Comparison of ENCODE assay signal across 1 cellular context in the genomic region with DNA sequence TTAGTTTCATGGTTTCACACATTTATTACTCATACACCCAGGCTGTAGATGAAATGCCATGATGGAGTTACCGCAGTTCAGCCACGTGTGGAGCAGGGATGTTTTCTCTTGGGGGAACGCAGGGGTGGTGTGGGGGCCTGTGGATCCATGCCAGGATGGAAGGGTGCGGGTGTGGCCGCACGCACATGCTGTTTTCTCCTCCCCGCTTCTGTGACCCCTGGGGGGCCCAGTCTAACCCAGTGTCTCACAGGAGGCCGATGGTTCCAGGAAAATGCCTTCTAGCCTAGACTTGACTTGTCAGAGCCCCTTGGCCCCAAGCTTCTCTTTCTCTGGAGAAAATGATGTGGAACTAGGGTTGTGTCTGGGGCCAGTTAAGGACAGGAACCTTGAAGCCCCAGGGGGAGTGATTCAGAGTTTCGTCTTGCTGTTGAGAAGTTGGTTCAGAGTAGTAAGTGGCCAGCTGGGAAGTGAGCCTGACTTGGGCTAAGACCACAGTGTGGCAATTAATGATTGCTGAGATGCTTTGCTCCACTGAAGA.
TF ChIP-seq lines count a peak whose summit lies in the region.

No MANE protein-coding gene starts in this region.

TF ChIP-seq in K562, 482 proteins besides CTCF, POLR2A, EP300 and RAD21 (continued from another document and continues in another):
- TF ChIP-seq ZNF589 (CRISPR knock-in tag; IDR thresholded peaks at IDR 0.05; ENCODE audit: low read depth) (peak; percentile 85), BCOR (IDR thresholded peaks at IDR 0.05) (no peak), ZNF347 (CRISPR knock-in tag; IDR thresholded peaks at IDR 0.05; ENCODE audit: low read depth) (0 out of 2 replicates have a peak, but pooled peaks have one; percentile 21), SIN3A (IDR thresholded peaks at IDR 0.05; ENCODE audit: borderline replicate concordance in 2 of 2, control insufficient read depth in 1 of 2, low read depth in 2 of 2, low read length in 2 of 2) (no peak), ZNF584 (CRISPR knock-in tag; IDR thresholded peaks at IDR 0.05; ENCODE audit: low read depth) (no peak), STAT5B (CRISPR knock-in tag; IDR thresholded peaks at IDR 0.05) (no peak), RFX1 (IDR thresholded peaks at IDR 0.05) (no peak), NR1H2 (CRISPR knock-in tag; IDR thresholded peaks at IDR 0.05) (no peak), CBX5 (IDR thresholded peaks at IDR 0.05; ENCODE audit: borderline replicate concordance, low read depth) (no peak), GTF2F1 (IDR thresholded peaks at IDR 0.05; ENCODE audit: low read depth, low read length) (no peak), HNRNPK (IDR thresholded peaks at IDR 0.05; ENCODE audit: low read depth, low read length, poor library complexity, severe bottlenecking) (no peak), XRCC3 (IDR thresholded peaks at IDR 0.05) (no peak), ZNF232 (CRISPR knock-in tag; IDR thresholded peaks at IDR 0.05) (no peak), NR4A1 (CRISPR knock-in tag; IDR thresholded peaks at IDR 0.05) (0 out of 2 replicates have a peak, but pooled peaks have one; percentile 35), NR4A1 (tag; IDR thresholded peaks at IDR 0.05) (peak; percentile 97), HMG20A (CRISPR knock-in tag; conservative IDR thresholded peaks at IDR 0.05) (no peak), DACH1 (IDR thresholded peaks at IDR 0.05; ENCODE audit: partially characterized antibody) (no peak), L3MBTL2 (IDR thresholded peaks at IDR 0.05) (no peak), BCL6 (CRISPR knock-in tag; IDR thresholded peaks at IDR 0.05) (no peak), ZSCAN32 (CRISPR knock-in tag; IDR thresholded peaks at IDR 0.05) (no peak), CEBPG (CRISPR knock-in tag; IDR thresholded peaks at IDR 0.05) (no peak), CEBPG (tag; conservative IDR thresholded peaks at IDR 0.05 in 1 of 2, IDR thresholded peaks at IDR 0.05 in 1 of 2) (no peak), MAFG (tag; conservative IDR thresholded peaks at IDR 0.05) (no peak), CREM (IDR thresholded peaks at IDR 0.05; ENCODE audit: low read depth) (no peak), ZNF699 (CRISPR knock-in tag; IDR thresholded peaks at IDR 0.05; ENCODE audit: insufficient replicate concordance) (no peak), EZH2 (IDR thresholded peaks at IDR 0.05; ENCODE audit: borderline replicate concordance, low read depth, low read length) (no peak), TEAD1 (CRISPR knock-in tag; IDR thresholded peaks at IDR 0.05) (no peak), ZNF76 (CRISPR knock-in tag; IDR thresholded peaks at IDR 0.05; ENCODE audit: borderline replicate concordance) (peak; percentile 77; the same call in 1 of the 2 replicates), SNRNP70 (optimal IDR thresholded peaks at IDR 0.05; ENCODE audit: low read depth, low read length) (no peak)
- TF ChIP-seq, protein P1, sequence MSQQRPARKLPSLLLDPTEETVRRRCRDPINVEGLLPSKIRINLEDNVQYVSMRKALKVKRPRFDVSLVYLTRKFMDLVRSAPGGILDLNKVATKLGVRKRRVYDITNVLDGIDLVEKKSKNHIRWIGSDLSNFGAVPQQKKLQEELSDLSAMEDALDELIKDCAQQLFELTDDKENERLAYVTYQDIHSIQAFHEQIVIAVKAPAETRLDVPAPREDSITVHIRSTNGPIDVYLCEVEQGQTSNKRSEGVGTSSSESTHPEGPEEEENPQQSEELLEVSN (IDR thresholded peaks at IDR 0.05; ENCODE audit: borderline replicate concordance in 1 of 2, extremely low read depth in 1 of 2, insufficient read depth in 1 of 2, insufficient read length in 1 of 2, low read depth in 1 of 2, low read length in 1 of 2, poor library complexity in 1 of 2, severe bottlenecking in 1 of 2): no peak
- TF ChIP-seq, protein P2, sequence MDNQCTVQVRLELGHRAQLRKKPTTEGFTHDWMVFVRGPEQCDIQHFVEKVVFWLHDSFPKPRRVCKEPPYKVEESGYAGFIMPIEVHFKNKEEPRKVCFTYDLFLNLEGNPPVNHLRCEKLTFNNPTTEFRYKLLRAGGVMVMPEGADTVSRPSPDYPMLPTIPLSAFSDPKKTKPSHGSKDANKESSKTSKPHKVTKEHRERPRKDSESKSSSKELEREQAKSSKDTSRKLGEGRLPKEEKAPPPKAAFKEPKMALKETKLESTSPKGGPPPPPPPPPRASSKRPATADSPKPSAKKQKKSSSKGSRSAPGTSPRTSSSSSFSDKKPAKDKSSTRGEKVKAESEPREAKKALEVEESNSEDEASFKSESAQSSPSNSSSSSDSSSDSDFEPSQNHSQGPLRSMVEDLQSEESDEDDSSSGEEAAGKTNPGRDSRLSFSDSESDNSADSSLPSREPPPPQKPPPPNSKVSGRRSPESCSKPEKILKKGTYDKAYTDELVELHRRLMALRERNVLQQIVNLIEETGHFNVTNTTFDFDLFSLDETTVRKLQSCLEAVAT (IDR thresholded peaks at IDR 0.05): no peak
- TF ChIP-seq, protein P3, sequence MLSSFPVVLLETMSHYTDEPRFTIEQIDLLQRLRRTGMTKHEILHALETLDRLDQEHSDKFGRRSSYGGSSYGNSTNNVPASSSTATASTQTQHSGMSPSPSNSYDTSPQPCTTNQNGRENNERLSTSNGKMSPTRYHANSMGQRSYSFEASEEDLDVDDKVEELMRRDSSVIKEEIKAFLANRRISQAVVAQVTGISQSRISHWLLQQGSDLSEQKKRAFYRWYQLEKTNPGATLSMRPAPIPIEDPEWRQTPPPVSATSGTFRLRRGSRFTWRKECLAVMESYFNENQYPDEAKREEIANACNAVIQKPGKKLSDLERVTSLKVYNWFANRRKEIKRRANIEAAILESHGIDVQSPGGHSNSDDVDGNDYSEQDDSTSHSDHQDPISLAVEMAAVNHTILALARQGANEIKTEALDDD (IDR thresholded peaks at IDR 0.05): no peak
- TF ChIP-seq, protein P4, sequence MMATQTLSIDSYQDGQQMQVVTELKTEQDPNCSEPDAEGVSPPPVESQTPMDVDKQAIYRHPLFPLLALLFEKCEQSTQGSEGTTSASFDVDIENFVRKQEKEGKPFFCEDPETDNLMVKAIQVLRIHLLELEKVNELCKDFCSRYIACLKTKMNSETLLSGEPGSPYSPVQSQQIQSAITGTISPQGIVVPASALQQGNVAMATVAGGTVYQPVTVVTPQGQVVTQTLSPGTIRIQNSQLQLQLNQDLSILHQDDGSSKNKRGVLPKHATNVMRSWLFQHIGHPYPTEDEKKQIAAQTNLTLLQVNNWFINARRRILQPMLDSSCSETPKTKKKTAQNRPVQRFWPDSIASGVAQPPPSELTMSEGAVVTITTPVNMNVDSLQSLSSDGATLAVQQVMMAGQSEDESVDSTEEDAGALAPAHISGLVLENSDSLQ (IDR thresholded peaks at IDR 0.05): no peak
- TF ChIP-seq, protein P5, sequence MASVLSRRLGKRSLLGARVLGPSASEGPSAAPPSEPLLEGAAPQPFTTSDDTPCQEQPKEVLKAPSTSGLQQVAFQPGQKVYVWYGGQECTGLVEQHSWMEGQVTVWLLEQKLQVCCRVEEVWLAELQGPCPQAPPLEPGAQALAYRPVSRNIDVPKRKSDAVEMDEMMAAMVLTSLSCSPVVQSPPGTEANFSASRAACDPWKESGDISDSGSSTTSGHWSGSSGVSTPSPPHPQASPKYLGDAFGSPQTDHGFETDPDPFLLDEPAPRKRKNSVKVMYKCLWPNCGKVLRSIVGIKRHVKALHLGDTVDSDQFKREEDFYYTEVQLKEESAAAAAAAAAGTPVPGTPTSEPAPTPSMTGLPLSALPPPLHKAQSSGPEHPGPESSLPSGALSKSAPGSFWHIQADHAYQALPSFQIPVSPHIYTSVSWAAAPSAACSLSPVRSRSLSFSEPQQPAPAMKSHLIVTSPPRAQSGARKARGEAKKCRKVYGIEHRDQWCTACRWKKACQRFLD (CRISPR knock-in tag; IDR thresholded peaks at IDR 0.05): 0 out of 2 replicates have a peak, but pooled peaks have one; percentile 36
- TF ChIP-seq, protein P6, sequence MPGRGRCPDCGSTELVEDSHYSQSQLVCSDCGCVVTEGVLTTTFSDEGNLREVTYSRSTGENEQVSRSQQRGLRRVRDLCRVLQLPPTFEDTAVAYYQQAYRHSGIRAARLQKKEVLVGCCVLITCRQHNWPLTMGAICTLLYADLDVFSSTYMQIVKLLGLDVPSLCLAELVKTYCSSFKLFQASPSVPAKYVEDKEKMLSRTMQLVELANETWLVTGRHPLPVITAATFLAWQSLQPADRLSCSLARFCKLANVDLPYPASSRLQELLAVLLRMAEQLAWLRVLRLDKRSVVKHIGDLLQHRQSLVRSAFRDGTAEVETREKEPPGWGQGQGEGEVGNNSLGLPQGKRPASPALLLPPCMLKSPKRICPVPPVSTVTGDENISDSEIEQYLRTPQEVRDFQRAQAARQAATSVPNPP (IDR thresholded peaks at IDR 0.05; ENCODE audit: borderline replicate concordance, insufficient read depth, insufficient read length): no peak
- TF ChIP-seq, protein P7, sequence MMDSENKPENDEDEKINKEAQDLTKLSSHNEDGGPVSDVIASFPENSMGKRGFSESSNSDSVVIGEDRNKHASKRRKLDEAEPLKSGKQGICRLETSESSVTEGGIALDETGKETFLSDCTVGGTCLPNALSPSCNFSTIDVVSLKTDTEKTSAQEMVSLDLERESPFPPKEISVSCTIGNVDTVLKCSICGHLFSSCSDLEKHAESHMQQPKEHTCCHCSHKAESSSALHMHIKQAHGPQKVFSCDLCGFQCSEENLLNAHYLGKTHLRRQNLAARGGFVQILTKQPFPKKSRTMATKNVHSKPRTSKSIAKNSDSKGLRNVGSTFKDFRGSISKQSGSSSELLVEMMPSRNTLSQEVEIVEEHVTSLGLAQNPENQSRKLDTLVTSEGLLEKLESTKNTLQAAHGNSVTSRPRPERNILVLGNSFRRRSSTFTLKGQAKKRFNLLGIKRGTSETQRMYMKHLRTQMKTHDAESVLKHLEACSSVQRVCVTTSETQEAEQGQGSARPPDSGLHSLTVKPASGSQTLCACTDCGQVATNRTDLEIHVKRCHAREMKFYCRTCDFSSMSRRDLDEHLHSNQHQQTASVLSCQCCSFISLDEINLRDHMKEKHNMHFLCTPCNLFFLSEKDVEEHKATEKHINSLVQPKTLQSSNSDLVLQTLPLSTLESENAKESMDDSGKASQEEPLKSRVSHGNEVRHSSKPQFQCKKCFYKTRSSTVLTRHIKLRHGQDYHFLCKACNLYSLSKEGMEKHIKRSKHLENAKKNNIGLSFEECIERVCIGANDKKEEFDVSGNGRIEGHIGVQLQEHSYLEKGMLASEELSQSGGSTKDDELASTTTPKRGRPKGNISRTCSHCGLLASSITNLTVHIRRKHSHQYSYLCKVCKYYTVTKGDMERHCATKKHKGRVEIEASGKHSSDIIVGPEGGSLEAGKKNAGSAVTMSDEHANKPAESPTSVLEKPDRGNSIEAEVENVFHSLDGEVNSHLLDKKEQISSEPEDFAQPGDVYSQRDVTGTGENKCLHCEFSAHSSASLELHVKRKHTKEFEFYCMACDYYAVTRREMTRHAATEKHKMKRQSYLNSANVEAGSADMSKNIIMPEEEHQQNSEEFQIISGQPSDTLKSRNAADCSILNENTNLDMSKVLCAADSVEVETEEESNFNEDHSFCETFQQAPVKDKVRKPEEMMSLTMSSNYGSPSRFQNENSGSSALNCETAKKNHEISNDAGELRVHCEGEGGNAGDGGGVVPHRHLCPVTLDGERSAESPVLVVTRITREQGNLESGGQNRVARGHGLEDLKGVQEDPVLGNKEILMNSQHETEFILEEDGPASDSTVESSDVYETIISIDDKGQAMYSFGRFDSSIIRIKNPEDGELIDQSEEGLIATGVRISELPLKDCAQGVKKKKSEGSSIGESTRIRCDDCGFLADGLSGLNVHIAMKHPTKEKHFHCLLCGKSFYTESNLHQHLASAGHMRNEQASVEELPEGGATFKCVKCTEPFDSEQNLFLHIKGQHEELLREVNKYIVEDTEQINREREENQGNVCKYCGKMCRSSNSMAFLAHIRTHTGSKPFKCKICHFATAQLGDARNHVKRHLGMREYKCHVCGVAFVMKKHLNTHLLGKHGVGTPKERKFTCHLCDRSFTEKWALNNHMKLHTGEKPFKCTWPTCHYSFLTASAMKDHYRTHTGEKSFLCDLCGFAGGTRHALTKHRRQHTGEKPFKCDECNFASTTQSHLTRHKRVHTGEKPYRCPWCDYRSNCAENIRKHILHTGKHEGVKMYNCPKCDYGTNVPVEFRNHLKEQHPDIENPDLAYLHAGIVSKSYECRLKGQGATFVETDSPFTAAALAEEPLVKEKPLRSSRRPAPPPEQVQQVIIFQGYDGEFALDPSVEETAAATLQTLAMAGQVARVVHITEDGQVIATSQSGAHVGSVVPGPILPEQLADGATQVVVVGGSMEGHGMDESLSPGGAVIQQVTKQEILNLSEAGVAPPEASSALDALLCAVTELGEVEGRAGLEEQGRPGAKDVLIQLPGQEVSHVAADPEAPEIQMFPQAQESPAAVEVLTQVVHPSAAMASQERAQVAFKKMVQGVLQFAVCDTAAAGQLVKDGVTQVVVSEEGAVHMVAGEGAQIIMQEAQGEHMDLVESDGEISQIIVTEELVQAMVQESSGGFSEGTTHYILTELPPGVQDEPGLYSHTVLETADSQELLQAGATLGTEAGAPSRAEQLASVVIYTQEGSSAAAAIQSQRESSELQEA (IDR thresholded peaks at IDR 0.05; ENCODE audit: low read depth): no peak
- TF ChIP-seq, protein P8, sequence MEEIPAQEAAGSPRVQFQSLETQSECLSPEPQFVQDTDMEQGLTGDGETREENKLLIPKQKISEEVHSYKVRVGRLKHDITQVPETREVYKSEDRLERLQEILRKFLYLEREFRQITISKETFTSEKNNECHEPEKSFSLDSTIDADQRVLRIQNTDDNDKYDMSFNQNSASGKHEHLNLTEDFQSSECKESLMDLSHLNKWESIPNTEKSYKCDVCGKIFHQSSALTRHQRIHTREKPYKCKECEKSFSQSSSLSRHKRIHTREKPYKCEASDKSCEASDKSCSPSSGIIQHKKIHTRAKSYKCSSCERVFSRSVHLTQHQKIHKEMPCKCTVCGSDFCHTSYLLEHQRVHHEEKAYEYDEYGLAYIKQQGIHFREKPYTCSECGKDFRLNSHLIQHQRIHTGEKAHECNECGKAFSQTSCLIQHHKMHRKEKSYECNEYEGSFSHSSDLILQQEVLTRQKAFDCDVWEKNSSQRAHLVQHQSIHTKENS (CRISPR knock-in tag; IDR thresholded peaks at IDR 0.05): no peak
- TF ChIP-seq, protein P9, sequence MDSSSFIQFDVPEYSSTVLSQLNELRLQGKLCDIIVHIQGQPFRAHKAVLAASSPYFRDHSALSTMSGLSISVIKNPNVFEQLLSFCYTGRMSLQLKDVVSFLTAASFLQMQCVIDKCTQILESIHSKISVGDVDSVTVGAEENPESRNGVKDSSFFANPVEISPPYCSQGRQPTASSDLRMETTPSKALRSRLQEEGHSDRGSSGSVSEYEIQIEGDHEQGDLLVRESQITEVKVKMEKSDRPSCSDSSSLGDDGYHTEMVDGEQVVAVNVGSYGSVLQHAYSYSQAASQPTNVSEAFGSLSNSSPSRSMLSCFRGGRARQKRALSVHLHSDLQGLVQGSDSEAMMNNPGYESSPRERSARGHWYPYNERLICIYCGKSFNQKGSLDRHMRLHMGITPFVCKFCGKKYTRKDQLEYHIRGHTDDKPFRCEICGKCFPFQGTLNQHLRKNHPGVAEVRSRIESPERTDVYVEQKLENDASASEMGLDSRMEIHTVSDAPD (CRISPR knock-in tag; IDR thresholded peaks at IDR 0.05): peak; percentile 39; the same call in 1 of the 2 replicates
